ENCODE assay signal across 8 cellular contexts in genomic region chr20:39269031-39269461, GRCh38.
DNase-seq lines count a peak whose midpoint lies in the region; ATAC-seq, FAIRE-seq and TF ChIP-seq lines count a peak whose summit lies in the region.

No MANE protein-coding gene starts in this region.

- no peaks in the 10 kb centered on the region for H3K9me3 Mint-ChIP-seq in memory B cell

- peak; percentile 61 for FAIRE-seq in GM12891 (lab: Jason Lieb, UNC)

- no peaks in the 10 kb centered on the region for H3K36me3 ChIP-seq in thoracic aorta

- H3K4me3 Mint-ChIP-seq in memory B cell: no peak overlapping the region

- peak; percentile 72 for ATAC-seq in HG03442 (IDR thresholded peaks at IDR 0.05; ENCODE audit: unreplicated experiment)
- ATAC-seq in SK-N-SH treated with all-trans-retinoic acid at 6 μM for 48 hours: peak; percentile 74
- ATAC-seq in memory B cell (ENCODE audit: low read depth): peak; percentile 85
- ATAC-seq in thoracic aorta (ENCODE audit: insufficient number of reproducible peaks, low FRiP score, low read depth): no peak
- ATAC-seq in HG02840 (IDR thresholded peaks at IDR 0.05; ENCODE audit: low FRiP score, unreplicated experiment): no peak

- H3K27me3 Mint-ChIP-seq in memory B cell: peaks cover 2% of the 10 kb centered on the region

- no peak for TF ChIP-seq POLR2A in GM12891 (IDR thresholded peaks at IDR 0.05; ENCODE audit: low read depth, low read length)

- H3K27ac ChIP-seq in thoracic aorta: no peak overlapping the region

- H3K4me1 ChIP-seq in thoracic aorta (ENCODE audit: control insufficient read depth in 1 of 2, low read depth in 2 of 2): no peaks in the 10 kb centered on the region

- no peaks in the 10 kb centered on the region for H3K36me3 Mint-ChIP-seq in memory B cell

- no peaks in the 10 kb centered on the region for H3K27me3 ChIP-seq in thoracic aorta (replicated peaks; ENCODE audit: insufficient read depth)

- peak; percentile 63 for DNase-seq in AG08396 (ENCODE audit: low spot score)
- DNase-seq in GM12891 (ENCODE audit: insufficient read length, low spot score): peak; percentile 55
- DNase-seq in choroid plexus epithelial cell (ENCODE audit: low read depth): peak; percentile 52
- DNase-seq in memory B cell (ENCODE audit: low spot score in 2 of 2): peak; percentile 59 to 64
- no peak for DNase-seq in thoracic aorta (ENCODE audit: low spot score)

- TF ChIP-seq CTCF in choroid plexus epithelial cell (conservative IDR thresholded peaks at IDR 0.05; ENCODE audit: low read depth, low read length): peak; percentile 92
- peak; percentile 61 for TF ChIP-seq CTCF in thoracic aorta (IDR thresholded peaks at IDR 0.05)

- peaks cover 3% of the 10 kb centered on the region for H3K4me1 Mint-ChIP-seq in memory B cell

- no peaks in the 10 kb centered on the region for H3K9me3 ChIP-seq in thoracic aorta

- H3K4me3 ChIP-seq in choroid plexus epithelial cell (ENCODE audit: low read depth, low read length): no peak overlapping the region
- H3K4me3 ChIP-seq in thoracic aorta: no peak overlapping the region

- H3K27ac Mint-ChIP-seq in memory B cell: no peak overlapping the region

TF ChIP-seq in GM12891, 5 proteins besides CTCF, POLR2A, EP300 and RAD21:
- TF ChIP-seq POU2F2 (IDR thresholded peaks at IDR 0.05; ENCODE audit: low read depth, low read length) (no peak), PAX5 (IDR thresholded peaks at IDR 0.05; ENCODE audit: insufficient read depth, low read length, severe bottlenecking) (no peak), TAF1 (IDR thresholded peaks at IDR 0.05; ENCODE audit: low read depth, low read length) (no peak), SPI1 (IDR thresholded peaks at IDR 0.05; ENCODE audit: low read depth, low read length) (no peak), POLR2AphosphoS5 (IDR thresholded peaks at IDR 0.05; ENCODE audit: low read depth, low read length) (no peak)
TF ChIP-seq in GM12891: peak in this region for 0.

TF ChIP-seq in SK-N-SH treated with all-trans-retinoic acid at 6 μM for 48 hours, 23 proteins besides CTCF, POLR2A, EP300 and RAD21:
- TF ChIP-seq TOX (CRISPR knock-in tag; IDR thresholded peaks at IDR 0.05; ENCODE audit: borderline replicate concordance): no peak
- no peak for TF ChIP-seq CREB5 (CRISPR knock-in tag; IDR thresholded peaks at IDR 0.05; ENCODE audit: low read depth)
- TF ChIP-seq ZFP3 (CRISPR knock-in tag; IDR thresholded peaks at IDR 0.05): no peak
- TF ChIP-seq CSDC2 (CRISPR knock-in tag; IDR thresholded peaks at IDR 0.05): no peak
- no peak for TF ChIP-seq ISL1 (CRISPR knock-in tag; IDR thresholded peaks at IDR 0.05)
- no peak for TF ChIP-seq ZNF8 (CRISPR knock-in tag; IDR thresholded peaks at IDR 0.05)
- no peak for TF ChIP-seq RARB (CRISPR knock-in tag; IDR thresholded peaks at IDR 0.05)

Comparison
In these comparisons a context has a peak if more than half of its experiments do, and no peak if none do; other contexts are left out.
1. ATAC-seq: peak in HG03442 (single experiment), SK-N-SH treated with all-trans-retinoic acid at 6 μM for 48 hours (single experiment) and memory B cell (single experiment); none in thoracic aorta (single experiment) and HG02840 (single experiment).